Comparison of ENCODE assay signal across 9 cellular contexts in genomic region chr16:81567987-81568748, GRCh38.
DNase-seq lines count a peak whose midpoint lies in the region; ATAC-seq and TF ChIP-seq lines count a peak whose summit lies in the region.
"Had no signal": no experiment of that assay in that cellular context is flagged by ENCODE, and none has a peak within 500 bp of the region (broad histone marks: within the 10 kb centered on the region; RNA-seq: fewer than 3 reads in every experiment).

No MANE protein-coding gene starts in this region.

- H3K27ac Mint-ChIP-seq in brain: peak overlapping the region in 4 of 5 experiments; percentile 55 to 92 (median 88)

- H3K4me1 Mint-ChIP-seq in brain: peaks cover 76% of the 10 kb centered on the region

- TF ChIP-seq CTCF in brain (conservative IDR thresholded peaks at IDR 0.05) (no peak), coronary artery (IDR thresholded peaks at IDR 0.05) (no peak)

- H3K27ac ChIP-seq in coronary artery: no peak overlapping the region
- H3K27ac ChIP-seq: SK-N-MC had no signal

- no peak for ATAC-seq in HG03045 (IDR thresholded peaks at IDR 0.05; ENCODE audit: unreplicated experiment)
- ATAC-seq in GM21619 (IDR thresholded peaks at IDR 0.05; ENCODE audit: unreplicated experiment): no peak

- H3K36me3 Mint-ChIP-seq in brain: peaks cover 13% of the 10 kb centered on the region

- no peak overlapping the region for H3K4me3 ChIP-seq in coronary artery
- H3K4me3 ChIP-seq: SK-N-MC had no signal

- peak overlapping the region in 1 of 5 experiments; percentile 10 for H3K4me3 Mint-ChIP-seq in brain

- peak; percentile 82 for DNase-seq in A172 (ENCODE audit: low spot score)
- DNase-seq in LHCN-M2 (ENCODE audit: low read depth): peak; percentile 53
- peak; percentile 75 for DNase-seq in myocyte (ENCODE audit: low read depth)
- DNase-seq in coronary artery (ENCODE audit: low spot score): no peak
- DNase-seq in iPS-NIHi7 (ENCODE audit: extremely low spot score): no peak

- H3K9me3 Mint-ChIP-seq in brain: no peaks in the 10 kb centered on the region

- H3K27me3 Mint-ChIP-seq in brain: no peaks in the 10 kb centered on the region

Comparison
In these comparisons a context has a peak if more than half of its experiments do, and no peak if none do; other contexts are left out.
1. DNase-seq: peak in A172 (single experiment), LHCN-M2 (single experiment) and myocyte (single experiment); none in coronary artery (single experiment) and iPS-NIHi7 (single experiment).